1 cellular context compared by ENCODE assay signal in the genomic region with DNA sequence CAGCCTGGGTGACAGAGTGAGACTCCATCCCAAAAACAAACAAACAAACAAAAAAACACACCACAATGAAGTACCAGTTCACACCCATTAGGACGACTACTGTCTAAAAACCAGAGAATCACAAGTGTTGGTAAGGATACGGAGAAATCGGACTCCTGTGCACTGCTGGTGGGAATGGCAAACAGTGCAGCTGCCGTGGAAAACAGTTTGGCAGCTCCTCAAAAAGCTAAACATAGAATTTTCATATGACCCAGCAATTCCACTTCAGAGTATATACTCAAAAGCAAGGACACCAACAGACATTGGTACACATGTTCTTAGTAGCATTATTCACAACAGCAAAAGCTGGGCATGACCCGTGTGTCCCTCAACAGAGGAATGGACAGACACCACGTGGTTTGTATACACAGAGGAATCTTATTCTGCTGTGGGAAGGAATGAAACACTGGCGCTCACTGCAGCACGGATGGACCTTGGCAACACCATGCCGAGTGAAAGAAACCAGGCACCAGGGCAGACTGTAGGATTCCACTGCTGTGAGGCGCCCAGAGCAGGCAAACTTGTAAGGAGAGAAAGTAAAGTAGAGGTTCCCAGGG.
TF ChIP-seq lines count a peak whose summit lies in the region.

No MANE protein-coding gene starts in this region.

TF ChIP-seq in Ishikawa, 13 proteins besides CTCF, POLR2A, EP300 and RAD21 (continued from another document):
- TF ChIP-seq USF1 (IDR thresholded peaks at IDR 0.05), result 0 out of 2 replicates have a peak, but pooled peaks have one; percentile 13
